12 cellular contexts compared by ENCODE assay signal in genomic region chr7:148563583-148564274, GRCh38. TPM values are rescaled to one million over a fixed set of nuclear protein-coding genes. Genes with fewer than 3 reads are reported as not detected.
DNase-seq lines count a peak whose midpoint lies in the region; ATAC-seq and TF ChIP-seq lines count a peak whose summit lies in the region.
"Had no signal": no experiment of that assay in that cellular context is flagged by ENCODE, and none has a peak within 500 bp of the region (broad histone marks: within the 10 kb centered on the region; RNA-seq: fewer than 3 reads in every experiment).

No MANE protein-coding gene starts in this region.

- TF ChIP-seq CTCF in MCF 10A (IDR thresholded peaks at IDR 0.05; ENCODE audit: unreplicated experiment) (no peak), breast epithelium (IDR thresholded peaks at IDR 0.05) (no peak), upper lobe of left lung (IDR thresholded peaks at IDR 0.05) (no peak)

- H3K4me1 ChIP-seq in breast epithelium (no peaks in the 10 kb centered on the region), upper lobe of left lung (peaks cover 0 to 13% (median 8%) of the 10 kb centered on the region in 4 donors)

- H3K4me3 Mint-ChIP-seq in MCF 10A (ENCODE audit: unreplicated experiment) = peak overlapping the region; percentile 44
- peak overlapping the region; percentile 42 for H3K4me3 Mint-ChIP-seq in activated naive CD8-positive, alpha-beta T cell treated with anti-CD3 and anti-CD28 coated beads, Interleukin-2, amount 50 U/mL, for 24 hours

- POLR2A ChIA-PET in MCF 10A (lab: Yijun Ruan, JAX) = interaction anchor here (2.1 kb wide), 1 partner anchor 135 kb away, joined by 6 read pairs; the partner anchor contains the start of gene CUL1

- CTCF ChIA-PET in MCF 10A (lab: Yijun Ruan, JAX) = interaction anchor here (0.6 to 4.2 kb wide), 8 partner anchors 12 to 422 kb away, joined by 3 to 33 read pairs (median 3); no protein-coding TSS in a partner anchor

- no TSS peak for BruUV-seq in MCF 10A (replicated peaks; lab: Mats Ljungman, UMichigan)

- H3K27me3 ChIP-seq in breast epithelium = no peaks in the 10 kb centered on the region
- H3K27me3 ChIP-seq in upper lobe of left lung = no peaks in the 10 kb centered on the region

- H3K9me3 Mint-ChIP-seq in MCF 10A (ENCODE audit: unreplicated experiment) = peaks cover 7% of the 10 kb centered on the region
- H3K9me3 Mint-ChIP-seq in activated naive CD8-positive, alpha-beta T cell treated with anti-CD3 and anti-CD28 coated beads, Interleukin-2, amount 50 U/mL, for 24 hours = peaks cover 3% of the 10 kb centered on the region

- H3K4me1 Mint-ChIP-seq in MCF 10A (ENCODE audit: insufficient read depth, unreplicated experiment) = peaks cover 9% of the 10 kb centered on the region
- H3K4me1 Mint-ChIP-seq in activated naive CD8-positive, alpha-beta T cell treated with anti-CD3 and anti-CD28 coated beads, Interleukin-2, amount 50 U/mL, for 24 hours = peaks cover 29% of the 10 kb centered on the region

- H3K9me3 ChIP-seq in breast epithelium (no peaks in the 10 kb centered on the region), upper lobe of left lung (no peaks in the 10 kb centered on the region)

- H3K4me3 ChIP-seq in breast epithelium (no peak overlapping the region), upper lobe of left lung (no peak overlapping the region)

- peak overlapping the region in 1 of 2 donors; percentile 11 for H3K27ac ChIP-seq in breast epithelium
- H3K27ac ChIP-seq in upper lobe of left lung = peak overlapping the region; percentile 36 to 69 (median 54)
- H3K27ac ChIP-seq: C4-2B, VCaP had no signal

- no peaks in the 10 kb centered on the region for H3K36me3 Mint-ChIP-seq in MCF 10A (ENCODE audit: insufficient read depth, unreplicated experiment)
- no peaks in the 10 kb centered on the region for H3K36me3 Mint-ChIP-seq in activated naive CD8-positive, alpha-beta T cell treated with anti-CD3 and anti-CD28 coated beads, Interleukin-2, amount 50 U/mL, for 24 hours (ENCODE audit: low read depth)

- DNase-seq in MCF 10A (ENCODE audit: unreplicated experiment) = no peak
- DNase-seq in breast epithelium (ENCODE audit: low spot score in 2 of 2) = no peak
- DNase-seq in activated naive CD8-positive, alpha-beta T cell treated with anti-CD3 and anti-CD28 coated beads, Interleukin-2, amount 50 U/mL, for 24 hours = no peak
- no peak for DNase-seq in upper lobe of left lung
- DNase-seq in medulla oblongata (ENCODE audit: extremely low spot score) = no peak
- no peak for DNase-seq in AG08395 (ENCODE audit: low spot score)
- DNase-seq in COLO668 (lab: John Stamatoyannopoulos, UW; ENCODE audit: unreplicated experiment) = no peak
- DNase-seq: NCI-H2081 treated with DMSO at 0.1 percent for 48 hours had no signal

- 61 to 78% methylated on average over 4 of the region's 4 CpGs for WGBS in upper lobe of left lung, 2 donors

- peak overlapping the region; percentile 84 for H3K27ac Mint-ChIP-seq in MCF 10A (ENCODE audit: low read depth, unreplicated experiment)
- H3K27ac Mint-ChIP-seq in activated naive CD8-positive, alpha-beta T cell treated with anti-CD3 and anti-CD28 coated beads, Interleukin-2, amount 50 U/mL, for 24 hours = peak overlapping the region; percentile 83

- ATAC-seq in HG02870 (IDR thresholded peaks at IDR 0.05; ENCODE audit: unreplicated experiment) (peak; percentile 42), upper lobe of left lung (ENCODE audit: low FRiP score in 2 of 2) (no peak)
- ATAC-seq in activated naive CD8-positive, alpha-beta T cell treated with anti-CD3 and anti-CD28 coated beads, Interleukin-2, amount 50 U/mL, for 24 hours = no peak

- TF ChIP-seq EP300 in upper lobe of left lung (IDR thresholded peaks at IDR 0.05) = no peak

- intact Hi-C loops in MCF 10A (cut with micrococcal nuclease) = no loop called here
- intact Hi-C loops in breast epithelium (cut with DNase I; ENCODE audit: low total_unique reads) = no loop called here

- no peaks in the 10 kb centered on the region for H3K27me3 Mint-ChIP-seq in MCF 10A (ENCODE audit: insufficient read depth, unreplicated experiment)
- H3K27me3 Mint-ChIP-seq in activated naive CD8-positive, alpha-beta T cell treated with anti-CD3 and anti-CD28 coated beads, Interleukin-2, amount 50 U/mL, for 24 hours = peaks cover 11% of the 10 kb centered on the region

- no peak for TF ChIP-seq POLR2A in breast epithelium (IDR thresholded peaks at IDR 0.05)
- no peak for TF ChIP-seq POLR2A in upper lobe of left lung (IDR thresholded peaks at IDR 0.05)

- H3K36me3 ChIP-seq in breast epithelium = no peaks in the 10 kb centered on the region
- no peaks in the 10 kb centered on the region for H3K36me3 ChIP-seq in upper lobe of left lung

RNA-seq across cellular contexts. Expression of gene C7orf33, which starts 26.8 kb away (rescaled TPM):
- not detected in 2 replicates for total RNA-seq in MCF 10A (2022)
- total RNA-seq in breast epithelium = not detected
- not detected for total RNA-seq in upper lobe of left lung
- total RNA-seq: liver had no signal
